ENCODE assay signal across 28 cellular contexts in the genomic region with DNA sequence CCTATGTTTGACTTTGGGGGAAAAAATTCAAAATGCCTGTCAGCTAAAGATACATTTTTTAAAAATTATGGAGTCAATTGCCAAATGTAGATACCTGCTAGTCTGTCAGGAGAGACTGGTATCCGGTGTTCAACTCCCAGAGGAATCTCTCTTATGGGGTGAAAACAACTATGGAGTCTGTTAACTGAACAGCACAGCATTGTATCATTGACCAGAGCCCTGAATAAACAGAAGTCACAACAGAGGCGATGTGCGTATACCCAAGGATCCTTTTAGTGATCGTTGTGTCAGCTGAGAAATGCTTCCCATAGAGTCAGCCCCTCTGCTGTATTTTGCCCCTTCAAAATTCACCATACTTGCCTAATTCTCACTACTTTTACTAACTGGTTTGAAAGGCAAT.
DNase-seq lines count a peak whose midpoint lies in the region; TF ChIP-seq lines count a peak whose summit lies in the region.
"Had no signal": no experiment of that assay in that cellular context is flagged by ENCODE, and none has a peak within 500 bp of the region (broad histone marks: within the 10 kb centered on the region; RNA-seq: fewer than 3 reads in every experiment).

No MANE protein-coding gene starts in this region.

- H3K4me1 ChIP-seq in thyroid gland, result no peaks in the 10 kb centered on the region
- H3K4me1 ChIP-seq: A549; BE2C; BLaER1; BLaER1 treated with 17β-estradiol and CSF1 and Interleukin-3, amounts not matched to agents 10 nM and 100 nM had no signal

- TF ChIP-seq CTCF in thyroid gland (IDR thresholded peaks at IDR 0.05), result no peak

- DNase-seq in NCI-H748 (lab: John Stamatoyannopoulos, UW; ENCODE audit: unreplicated experiment) (peak; percentile 6), NCI-H748 treated with DMSO at 0.1 percent for 48 hours (lab: John Stamatoyannopoulos, UW) (no peak), SK-MEL-5 (ENCODE audit: low read depth, low spot score) (peak; percentile 91), thyroid gland (no peak)
- DNase-seq: 8988T; ACHN; AML-193; BE2C; C1 segment of cervical spinal cord; Caco-2; Calu3; CD4-positive, alpha-beta memory T cell; CD4-positive, alpha-beta T cell; CD4-positive, CD25-positive, alpha-beta regulatory T cell; CD8-positive, alpha-beta memory T cell; CD8-positive, alpha-beta T cell; COR-L47; DMS 273 treated with DMSO at 0.1 percent for 48 hours; DMS153; DMS53; DMS79; DMS79 treated with DMSO at 0.1 percent for 48 hours; DND-41; EL had no signal

- H3K36me3 ChIP-seq in thyroid gland, result no peaks in the 10 kb centered on the region
- H3K36me3 ChIP-seq: BE2C; BLaER1; BLaER1 treated with 17β-estradiol and CSF1 and Interleukin-3, amounts not matched to agents 10 nM and 100 nM had no signal

- 69 to 71% methylated on average over 4 of the region's 4 CpGs for WGBS in thyroid gland, 2 donors

- intact Hi-C loops in thyroid gland (cut with DNase I), result no loop called here

- no peak overlapping the region for H3K4me3 ChIP-seq in thyroid gland (replicated peaks in 1 of 3)
- H3K4me3 ChIP-seq: A549; BLaER1; BLaER1 treated with 17β-estradiol and CSF1 and Interleukin-3, amounts not matched to agents 10 nM and 100 nM had no signal

- no peak for TF ChIP-seq POLR2A in thyroid gland (IDR thresholded peaks at IDR 0.05)

- no peak overlapping the region for H3K27ac ChIP-seq in thyroid gland
- H3K27ac ChIP-seq: A549; BLaER1; BLaER1 treated with 17β-estradiol and CSF1 and Interleukin-3, amounts not matched to agents 10 nM and 100 nM; C4-2B had no signal

- in situ Hi-C loops in SK-MEL-5 (cut with HindIII; ENCODE audit: low pct_unique_long_range_greater_than_20kb, low sequenced_read_pairs), result no loop called here

- no peaks in the 10 kb centered on the region for H3K27me3 ChIP-seq in thyroid gland
- H3K27me3 ChIP-seq: BE2C; BLaER1; BLaER1 treated with 17β-estradiol and CSF1 and Interleukin-3, amounts not matched to agents 10 nM and 100 nM had no signal

- H3K9me3 ChIP-seq in thyroid gland, result no peaks in the 10 kb centered on the region
- H3K9me3 ChIP-seq: A549; BE2C; BLaER1; BLaER1 treated with 17β-estradiol and CSF1 and Interleukin-3, amounts not matched to agents 10 nM and 100 nM; Caco-2 had no signal

Comparison
In these comparisons a context has a peak if more than half of its experiments do, and no peak if none do; other contexts are left out.
1. DNase-seq: peak in NCI-H748 (single experiment) and SK-MEL-5 (single experiment); none in NCI-H748 treated with DMSO at 0.1 percent for 48 hours (single experiment) and thyroid gland (0 of 2).